In the genomic region with DNA sequence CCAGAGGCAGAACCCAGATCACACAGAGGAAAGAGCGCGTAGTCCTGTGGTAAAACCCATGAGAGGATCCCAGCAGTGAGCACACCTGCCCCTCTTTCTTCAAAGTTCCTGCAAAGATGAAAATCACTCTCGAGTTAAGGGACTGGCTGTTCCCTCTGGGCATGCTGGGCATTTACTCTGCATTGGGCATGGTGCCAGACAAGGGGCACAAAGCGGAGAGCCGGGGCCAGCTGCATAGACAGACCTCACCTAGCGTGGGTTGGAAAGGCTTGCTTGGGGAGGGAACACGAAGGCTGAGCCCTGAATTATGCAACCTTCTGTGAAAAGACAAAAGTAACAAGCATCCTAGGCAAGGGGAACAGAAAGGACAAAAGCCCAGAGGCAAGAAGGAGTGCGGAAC, we compare ENCODE assay signal across 14 cellular contexts.
DNase-seq lines count a peak whose midpoint lies in the region; ATAC-seq, FAIRE-seq and TF ChIP-seq lines count a peak whose summit lies in the region.
"Had no signal": no experiment of that assay in that cellular context is flagged by ENCODE, and none has a peak within 500 bp of the region (broad histone marks: within the 10 kb centered on the region; RNA-seq: fewer than 3 reads in every experiment).

No MANE protein-coding gene starts in this region.

- no peaks in the 10 kb centered on the region for H3K27me3 Mint-ChIP-seq in brain
- no peaks in the 10 kb centered on the region for H3K27me3 Mint-ChIP-seq in activated T-cell treated with anti-CD3 and anti-CD28 coated beads, Interleukin-2, amount 50 U/mL, for 72 hours (ENCODE audit: low read depth)

- TF ChIP-seq CTCF in brain (conservative IDR thresholded peaks at IDR 0.05): no peak

- no peak for ATAC-seq in activated T-cell treated with anti-CD3 and anti-CD28 coated beads, Interleukin-2, amount 50 U/mL, for 72 hours (replicated peaks in 1 of 2)

- H3K4me3 Mint-ChIP-seq in brain: no peak overlapping the region
- no peak overlapping the region for H3K4me3 Mint-ChIP-seq in activated T-cell treated with anti-CD3 and anti-CD28 coated beads, Interleukin-2, amount 50 U/mL, for 72 hours
- H3K4me3 Mint-ChIP-seq: CD8-positive, alpha-beta memory T cell; T-helper 1 cell treated with Interleukin-12 subunit alpha and Interleukin-12 subunit beta and Interleukin-4 antibody, amounts not matched to agents 30 μg/mL and 1 μg/mL, for 36 hours had no signal

- no peaks in the 10 kb centered on the region for H3K36me3 Mint-ChIP-seq in brain
- no peaks in the 10 kb centered on the region for H3K36me3 Mint-ChIP-seq in activated T-cell treated with anti-CD3 and anti-CD28 coated beads, Interleukin-2, amount 50 U/mL, for 72 hours (ENCODE audit: insufficient read depth in 2 of 2)
- H3K36me3 Mint-ChIP-seq: CD8-positive, alpha-beta memory T cell had no signal

- no peak for FAIRE-seq in urothelium cell line (lab: Jason Lieb, UNC)

- peaks cover 74% of the 10 kb centered on the region for H3K4me1 Mint-ChIP-seq in brain
- no peaks in the 10 kb centered on the region for H3K4me1 Mint-ChIP-seq in activated T-cell treated with anti-CD3 and anti-CD28 coated beads, Interleukin-2, amount 50 U/mL, for 72 hours (ENCODE audit: low read depth)
- H3K4me1 Mint-ChIP-seq: CD8-positive, alpha-beta memory T cell had no signal

- peak; percentile 34 for DNase-seq in NCI-H1436 (lab: John Stamatoyannopoulos, UW)
- no peak for DNase-seq in NCI-H1436 treated with DMSO at 0.1 percent for 48 hours (lab: John Stamatoyannopoulos, UW)
- DNase-seq in COR-L47 (lab: John Stamatoyannopoulos, UW): peak; percentile 2
- DNase-seq in NCI-H2107 (lab: John Stamatoyannopoulos, UW): peak; percentile 6
- DNase-seq in NCI-H1048 (lab: John Stamatoyannopoulos, UW): no peak
- no peak for DNase-seq in activated T-cell treated with anti-CD3 and anti-CD28 coated beads, Interleukin-2, amount 50 U/mL, for 72 hours
- DNase-seq in urothelium cell line (ENCODE audit: low spot score): no peak
- DNase-seq: CD8-positive, alpha-beta memory T cell; NCI-H146; NCI-H524 treated with DMSO at 0.1 percent for 48 hours; OCI-M1; SHP77 treated with DMSO at 0.1 percent for 48 hours had no signal

- H3K27ac Mint-ChIP-seq in brain: peak overlapping the region in 3 of 5 experiments; percentile 20 to 93 (median 68)
- no peak overlapping the region for H3K27ac Mint-ChIP-seq in activated T-cell treated with anti-CD3 and anti-CD28 coated beads, Interleukin-2, amount 50 U/mL, for 72 hours
- H3K27ac Mint-ChIP-seq: CD8-positive, alpha-beta memory T cell; T-helper 1 cell treated with Interleukin-12 subunit alpha and Interleukin-12 subunit beta and Interleukin-4 antibody, amounts not matched to agents 30 μg/mL and 1 μg/mL, for 36 hours had no signal

- peaks cover 0 to 49% (median 4%) of the 10 kb centered on the region in 5 experiments for H3K9me3 Mint-ChIP-seq in brain
- no peaks in the 10 kb centered on the region for H3K9me3 Mint-ChIP-seq in activated T-cell treated with anti-CD3 and anti-CD28 coated beads, Interleukin-2, amount 50 U/mL, for 72 hours
- H3K9me3 Mint-ChIP-seq: T-helper 1 cell treated with Interleukin-12 subunit alpha and Interleukin-12 subunit beta and Interleukin-4 antibody, amounts not matched to agents 30 μg/mL and 1 μg/mL, for 36 hours had no signal

Comparison
In these comparisons a context has a peak if more than half of its experiments do, and no peak if none do; other contexts are left out.
1. DNase-seq: peak in NCI-H1436 (single experiment), COR-L47 (single experiment) and NCI-H2107 (single experiment); none in NCI-H1436 treated with DMSO at 0.1 percent for 48 hours (single experiment), NCI-H1048 (single experiment), activated T-cell treated with anti-CD3 and anti-CD28 coated beads, Interleukin-2, amount 50 U/mL, for 72 hours (0 of 2) and urothelium cell line (single experiment).